Comparison of ENCODE assay signal across 1 cellular context in genomic region chr12:95282266-95282665, GRCh38.
TF ChIP-seq lines count a peak whose summit lies in the region.

No MANE protein-coding gene starts in this region.

TF ChIP-seq in WTC11, 78 proteins besides CTCF, POLR2A, EP300 and RAD21 (continued from another document):
- no peak for TF ChIP-seq AFF4 (CRISPR knock-in tag; IDR thresholded peaks at IDR 0.05; ENCODE audit: borderline replicate concordance)
- no peak for TF ChIP-seq GABPB1 (CRISPR knock-in tag; IDR thresholded peaks at IDR 0.05)
- no peak for TF ChIP-seq ETV6 (CRISPR knock-in tag; IDR thresholded peaks at IDR 0.05)
- no peak for TF ChIP-seq CREB1 (CRISPR knock-in tag; IDR thresholded peaks at IDR 0.05)
- TF ChIP-seq PREB (CRISPR knock-in tag; IDR thresholded peaks at IDR 0.05; ENCODE audit: borderline replicate concordance) = no peak
- TF ChIP-seq FOXK1 (CRISPR knock-in tag; IDR thresholded peaks at IDR 0.05) = no peak
- no peak for TF ChIP-seq GRHL2 (CRISPR knock-in tag; IDR thresholded peaks at IDR 0.05; ENCODE audit: insufficient replicate concordance, severe bottlenecking)
TF ChIP-seq in WTC11: peak in this region for 0.
